Comparison of ENCODE assay signal across 9 cellular contexts in genomic region chr13:64928704-64929499, GRCh38.
DNase-seq lines count a peak whose midpoint lies in the region; ATAC-seq and TF ChIP-seq lines count a peak whose summit lies in the region.
"Had no signal": no experiment of that assay in that cellular context is flagged by ENCODE, and none has a peak within 500 bp of the region (broad histone marks: within the 10 kb centered on the region; RNA-seq: fewer than 3 reads in every experiment).

No MANE protein-coding gene starts in this region.

- intact Hi-C loops in A673 (cut with micrococcal nuclease; ENCODE audit: unreplicated experiment) (no loop called here), Right ventricle myocardium superior (cut with DNase I) (no loop called here)

- no peaks in the 10 kb centered on the region for H3K27me3 ChIP-seq in A673 (replicated peaks; ENCODE audit: insufficient read depth, low read depth, low read length, poor library complexity)
- H3K27me3 ChIP-seq: BLaER1 had no signal

- no peaks in the 10 kb centered on the region for H3K4me1 ChIP-seq in A673 (ENCODE audit: insufficient read depth, low read length, poor library complexity, severe bottlenecking)

- DNase-seq in A673 (ENCODE audit: low spot score) (peak; percentile 9), cardiac fibroblast (ENCODE audit: low read depth in 2 of 2) (peak; percentile 62 to 84), MV-4-11 (lab: John Stamatoyannopoulos, UW) (no peak), DMS79 treated with DMSO at 0.1 percent for 48 hours (lab: John Stamatoyannopoulos, UW) (no peak), SKM-1 (lab: John Stamatoyannopoulos, UW; ENCODE audit: unreplicated experiment) (no peak), Right ventricle myocardium superior (no peak)

- BruUV-seq in A673 (replicated peaks; lab: Mats Ljungman, UMichigan) = no TSS peak

- no peak overlapping the region for H3K4me3 ChIP-seq in A673 (ENCODE audit: low read depth, low read length, poor library complexity, severe bottlenecking)
- peak overlapping the region in 1 of 2 donors; percentile 7 for H3K4me3 ChIP-seq in cardiac fibroblast (replicated peaks in 1 of 2; ENCODE audit: low read depth in 2 of 2, low read length in 2 of 2)
- H3K4me3 ChIP-seq: BLaER1 had no signal

- CTCF ChIA-PET in A673 (lab: Charles Lee) = no interaction called here

- H3K27ac ChIP-seq in A673 (ENCODE audit: low read depth, low read length, poor library complexity, severe bottlenecking) = no peak overlapping the region
- H3K27ac ChIP-seq: BLaER1 had no signal

- POLR2A ChIA-PET in A673 (lab: Charles Lee; ENCODE audit: low non-redundant PET) = no interaction called here

- no peak for TF ChIP-seq CTCF in A673 (conservative IDR thresholded peaks at IDR 0.05; ENCODE audit: low read depth, low read length)
- no peak for TF ChIP-seq CTCF in cardiac fibroblast (IDR thresholded peaks at IDR 0.05; ENCODE audit: low read depth, low read length)

- no peaks in the 10 kb centered on the region for H3K36me3 ChIP-seq in A673 (ENCODE audit: insufficient read depth, low read length, poor library complexity, severe bottlenecking)
- H3K36me3 ChIP-seq: BLaER1 had no signal

- ATAC-seq in GM19467 (IDR thresholded peaks at IDR 0.05; ENCODE audit: unreplicated experiment) = peak; percentile 53
- peak; percentile 65 for ATAC-seq in HG03354 (IDR thresholded peaks at IDR 0.05; ENCODE audit: poor library complexity, severe bottlenecking, unreplicated experiment)
- ATAC-seq in Right ventricle myocardium superior (ENCODE audit: poor library complexity) = no peak

- H3K9me3 ChIP-seq in A673 (ENCODE audit: low read depth, low read length, poor library complexity, severe bottlenecking) = no peaks in the 10 kb centered on the region

Comparison
In these comparisons a context has a peak if more than half of its experiments do, and no peak if none do; other contexts are left out.
1. DNase-seq: peak in A673 (single experiment) and cardiac fibroblast (2 of 2); none in MV-4-11 (single experiment), DMS79 treated with DMSO at 0.1 percent for 48 hours (single experiment), SKM-1 (single experiment) and Right ventricle myocardium superior (single experiment).